In genomic region chr20:41159547-41159946, GRCh38 we compare ENCODE assay signal across 18 cellular contexts. TPM values are rescaled to one million over a fixed set of nuclear protein-coding genes. Genes with fewer than 3 reads are reported as not detected.
DNase-seq lines count a peak whose midpoint lies in the region; ATAC-seq and TF ChIP-seq lines count a peak whose summit lies in the region.
"Had no signal": no experiment of that assay in that cellular context is flagged by ENCODE, and none has a peak within 500 bp of the region (broad histone marks: within the 10 kb centered on the region; RNA-seq: fewer than 3 reads in every experiment).

No MANE protein-coding gene starts in this region.

- no peak for TF ChIP-seq CTCF in RWPE1 (conservative IDR thresholded peaks at IDR 0.05; ENCODE audit: low read depth)
- no peak for TF ChIP-seq CTCF in spleen (IDR thresholded peaks at IDR 0.05 in 8 of 11, conservative IDR thresholded peaks at IDR 0.05 in 3 of 11)
- TF ChIP-seq CTCF in HFFc6 (IDR thresholded peaks at IDR 0.05): no peak
- no peak for TF ChIP-seq CTCF in tibial nerve (IDR thresholded peaks at IDR 0.05)

- TF ChIP-seq EP300 in tibial nerve (IDR thresholded peaks at IDR 0.05): no peak

- peaks cover 57% of the 10 kb centered on the region for H3K36me3 Mint-ChIP-seq in activated CD8-positive, alpha-beta memory T cell treated with anti-CD3 and anti-CD28 coated beads, Interleukin-2, amount 10 ng/mL, durations not matched to agents 7 days and 5 days
- H3K36me3 Mint-ChIP-seq in effector memory CD8-positive, alpha-beta T cell (ENCODE audit: insufficient read depth): peaks cover 53% of the 10 kb centered on the region
- H3K36me3 Mint-ChIP-seq in HFFc6 (ENCODE audit: low read depth): peaks cover 10% of the 10 kb centered on the region

- no peak for ATAC-seq in activated CD8-positive, alpha-beta memory T cell treated with anti-CD3 and anti-CD28 coated beads, Interleukin-2, amount 10 ng/mL, durations not matched to agents 7 days and 5 days
- no peak for ATAC-seq in effector memory CD8-positive, alpha-beta T cell (replicated peaks)

- H3K9me3 ChIP-seq in spleen (no peaks in the 10 kb centered on the region), tibial nerve (no peaks in the 10 kb centered on the region)

- H3K9me3 Mint-ChIP-seq in activated CD8-positive, alpha-beta memory T cell treated with anti-CD3 and anti-CD28 coated beads, Interleukin-2, amount 10 ng/mL, durations not matched to agents 7 days and 5 days (ENCODE audit: low read depth): no peaks in the 10 kb centered on the region
- no peaks in the 10 kb centered on the region for H3K9me3 Mint-ChIP-seq in effector memory CD8-positive, alpha-beta T cell
- H3K9me3 Mint-ChIP-seq in HFFc6: no peaks in the 10 kb centered on the region

- WGBS in spleen, 5 donors: 91 to 96% (median 94%) methylated on average over 9 to 10 of the region's 10 CpGs
- 84 to 91% methylated on average over 10 of the region's 10 CpGs for WGBS in tibial nerve, 2 donors

- no peak overlapping the region for H3K4me3 ChIP-seq in spleen
- H3K4me3 ChIP-seq in tibial nerve: no peak overlapping the region
- H3K4me3 ChIP-seq: hepatocyte had no signal

- intact Hi-C loops in spleen (cut with DNase I; ENCODE audit: low total_unique reads): no loop called here

- DNase-seq in activated CD8-positive, alpha-beta memory T cell treated with anti-CD3 and anti-CD28 coated beads, Interleukin-2, amount 10 ng/mL, durations not matched to agents 7 days and 5 days: no peak
- no peak for DNase-seq in activated CD8-positive, alpha-beta memory T cell treated with anti-CD3 and anti-CD28 coated beads for 24 hours
- DNase-seq in RWPE1 (ENCODE audit: low spot score) (no peak), spleen (no peak), HFFc6 (no peak), tibial nerve (ENCODE audit: low spot score in 2 of 2) (no peak), cerebellum (ENCODE audit: low spot score) (no peak)
- no peak for DNase-seq in effector memory CD8-positive, alpha-beta T cell
- DNase-seq: activated CD8-positive, alpha-beta memory T cell treated with anti-CD3 and anti-CD28 coated beads, Interleukin-2, amount 50 U/mL, for 48 hours; dermis blood vessel endothelial cell; GF-D8; Karpas-422; NCI-H1417 treated with DMSO at 0.1 percent for 48 hours; NCI-H226; SHP77 treated with DMSO at 0.1 percent for 48 hours; stimulated activated CD4-positive, alpha-beta T cell treated with anti-CD3 and anti-CD28 coated beads, Interleukin-15, amount 100 ng/mL, for 24 hours had no signal

- H3K27ac ChIP-seq in RWPE1: peak overlapping the region; percentile 20
- H3K27ac ChIP-seq in spleen: peak overlapping the region; percentile 9 to 91 (median 79)
- peak overlapping the region in 1 of 4 donors; percentile 17 for H3K27ac ChIP-seq in tibial nerve
- H3K27ac ChIP-seq: hepatocyte, HL-60 had no signal

- H3K27me3 Mint-ChIP-seq in activated CD8-positive, alpha-beta memory T cell treated with anti-CD3 and anti-CD28 coated beads, Interleukin-2, amount 10 ng/mL, durations not matched to agents 7 days and 5 days: no peaks in the 10 kb centered on the region
- H3K27me3 Mint-ChIP-seq in effector memory CD8-positive, alpha-beta T cell: no peaks in the 10 kb centered on the region
- no peaks in the 10 kb centered on the region; the same call in 1 of the 2 replicates for H3K27me3 Mint-ChIP-seq in HFFc6 (ENCODE audit: insufficient read depth)

- peak overlapping the region; percentile 99 for H3K27ac Mint-ChIP-seq in activated CD8-positive, alpha-beta memory T cell treated with anti-CD3 and anti-CD28 coated beads, Interleukin-2, amount 10 ng/mL, durations not matched to agents 7 days and 5 days
- peak overlapping the region; percentile 98 to 99 for H3K27ac Mint-ChIP-seq in effector memory CD8-positive, alpha-beta T cell
- no peak overlapping the region for H3K27ac Mint-ChIP-seq in HFFc6

- H3K27me3 ChIP-seq in spleen (replicated peaks in 1 of 7) (no peaks in the 10 kb centered on the region), tibial nerve (no peaks in the 10 kb centered on the region)
- H3K27me3 ChIP-seq: hepatocyte had no signal

- POLR2A ChIA-PET in RWPE1 (lab: Yijun Ruan, JAX; ENCODE audit: low non-redundant PET): no interaction called here

- H3K36me3 ChIP-seq in spleen (peaks cover 0 to 53% (median 33%) of the 10 kb centered on the region in 6 donors), tibial nerve (peaks cover 0 to 44% (median 29%) of the 10 kb centered on the region in 3 donors)

- H3K4me1 Mint-ChIP-seq in activated CD8-positive, alpha-beta memory T cell treated with anti-CD3 and anti-CD28 coated beads, Interleukin-2, amount 10 ng/mL, durations not matched to agents 7 days and 5 days: peaks cover 82% of the 10 kb centered on the region
- H3K4me1 Mint-ChIP-seq in effector memory CD8-positive, alpha-beta T cell (ENCODE audit: low read depth in 2 of 2): peaks cover 81 to 92% of the 10 kb centered on the region in 2 donors
- peaks cover 28% of the 10 kb centered on the region; the same call in 1 of the 2 replicates for H3K4me1 Mint-ChIP-seq in HFFc6 (ENCODE audit: low read depth)

- peaks cover 29 to 88% (median 58%) of the 10 kb centered on the region in 6 donors for H3K4me1 ChIP-seq in spleen
- H3K4me1 ChIP-seq in tibial nerve: peaks cover 0 to 57% (median 30%) of the 10 kb centered on the region in 4 donors

- no peak overlapping the region for H3K4me3 Mint-ChIP-seq in activated CD8-positive, alpha-beta memory T cell treated with anti-CD3 and anti-CD28 coated beads, Interleukin-2, amount 10 ng/mL, durations not matched to agents 7 days and 5 days
- H3K4me3 Mint-ChIP-seq in effector memory CD8-positive, alpha-beta T cell: peak overlapping the region; percentile 58 to 89
- H3K4me3 Mint-ChIP-seq in HFFc6: no peak overlapping the region

- CTCF ChIA-PET in activated CD8-positive, alpha-beta memory T cell treated with anti-CD3 and anti-CD28 coated beads, Interleukin-2, amount 10 ng/mL, durations not matched to agents 7 days and 5 days (lab: Charles Lee): interaction anchor here (1.3 to 13.2 kb wide), 6 partner anchors 13 to 169 kb away, joined by 4 to 152 read pairs (median 18); partner anchors contain the start of gene PLCG1
- CTCF ChIA-PET in RWPE1 (lab: Yijun Ruan, JAX): interaction anchor here (0.5 to 3.1 kb wide), 2 partner anchors 14 to 191 kb away, joined by 4 to 10 read pairs; no protein-coding TSS in a partner anchor

- TF ChIP-seq POLR2A in spleen (IDR thresholded peaks at IDR 0.05) (no peak), tibial nerve (IDR thresholded peaks at IDR 0.05) (no peak)

RNA-seq across cellular contexts. Expression of gene PLCG1, which starts 22.2 kb away (rescaled TPM):
- 100 to 1,000 TPM; 201 to 337 TPM for total RNA-seq in activated CD8-positive, alpha-beta memory T cell treated with anti-CD3 and anti-CD28 coated beads, Interleukin-2, amount 10 ng/mL, durations not matched to agents 7 days and 5 days
- 100 to 1,000 TPM in 6 of 7 donors, 10 to 100 TPM in 1; 96.7 to 144 (median 134) TPM for total RNA-seq in spleen
- polyA plus RNA-seq in spleen: 10 to 100 TPM; 28.0 to 51.3 (median 29.3) TPM
- 10 to 100 TPM; 44.4 to 62.1 (median 50.1) TPM for total RNA-seq in HFFc6 (2021; fragmentation: NEBNext Ultra II Directional; extraction: Animal tissue kit (Norgen Biotek cat#: 25700))
- total RNA-seq in tibial nerve: 100 to 1,000 TPM; 127 to 165 (median 144) TPM
- total RNA-seq in cerebellum: 131 TPM

Comparison
In these comparisons a context has a peak if more than half of its experiments do, and no peak if none do; other contexts are left out.
1. H3K4me3 Mint-ChIP-seq: peak in effector memory CD8-positive, alpha-beta T cell (2 of 2); none in activated CD8-positive, alpha-beta memory T cell treated with anti-CD3 and anti-CD28 coated beads, Interleukin-2, amount 10 ng/mL, durations not matched to agents 7 days and 5 days (single experiment) and HFFc6 (single experiment).